ENCODE assay signal across 22 cellular contexts in the genomic region with DNA sequence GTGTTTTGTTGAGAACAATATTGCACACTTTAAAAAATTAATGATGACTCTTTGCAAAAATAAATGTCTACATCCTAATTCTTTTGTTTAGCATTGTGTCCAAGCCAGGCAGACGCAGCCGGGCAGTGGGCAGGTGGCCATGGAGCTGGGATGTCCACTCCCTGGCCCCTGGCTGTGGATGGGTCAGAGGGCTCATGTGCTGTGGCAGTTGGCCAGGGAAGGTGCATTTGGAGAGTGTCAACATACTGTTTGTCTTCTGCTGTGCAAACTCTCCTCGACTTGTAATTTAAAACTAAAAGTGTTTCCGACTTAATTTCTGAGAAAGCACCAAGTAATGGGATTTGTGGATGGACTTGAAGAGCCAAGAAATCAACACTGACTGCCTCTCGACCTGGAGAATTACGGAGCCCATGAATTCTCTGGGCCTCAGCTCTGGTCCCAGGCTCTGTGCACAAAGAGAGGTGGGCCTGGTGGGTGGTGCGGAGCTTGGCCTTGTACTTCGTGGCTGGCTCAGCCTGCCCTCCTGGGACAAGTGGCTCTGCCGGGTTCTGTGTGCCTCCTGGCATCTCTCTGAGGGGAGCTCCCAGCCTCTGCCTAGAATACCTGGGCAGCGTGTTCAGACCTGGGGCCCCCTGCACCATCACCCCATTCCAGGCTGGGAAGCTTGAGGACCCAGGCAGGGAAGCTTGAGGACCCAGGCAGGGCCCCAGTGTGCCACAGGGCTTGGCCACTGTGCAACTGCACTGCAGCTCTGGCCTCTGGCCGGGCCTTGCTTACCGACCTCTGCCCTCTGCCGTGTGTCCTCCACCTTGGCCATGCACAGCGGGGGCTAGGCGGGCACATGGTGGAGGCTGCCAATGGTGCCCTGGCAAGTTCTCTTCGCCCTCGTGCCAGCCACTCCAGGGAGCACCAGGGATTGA. TPM values are rescaled to one million over a fixed set of nuclear protein-coding genes. Genes with fewer than 3 reads are reported as not detected.
DNase-seq lines count a peak whose midpoint lies in the region; ATAC-seq and TF ChIP-seq lines count a peak whose summit lies in the region.
"Had no signal": no experiment of that assay in that cellular context is flagged by ENCODE, and none has a peak within 500 bp of the region (broad histone marks: within the 10 kb centered on the region; RNA-seq: fewer than 3 reads in every experiment).

No MANE protein-coding gene starts in this region.

- TF ChIP-seq CTCF in LNCaP clone FGC (IDR thresholded peaks at IDR 0.05; ENCODE audit: control insufficient read depth, extremely low read depth, insufficient read depth), result no peak
- TF ChIP-seq CTCF in ascending aorta (IDR thresholded peaks at IDR 0.05), result no peak
- no peak for TF ChIP-seq CTCF in tibial artery (IDR thresholded peaks at IDR 0.05)

- ATAC-seq in left lobe of liver (peak; percentile 89), HG03378 (IDR thresholded peaks at IDR 0.05; ENCODE audit: unreplicated experiment) (no peak)
- no peak for ATAC-seq in activated T-cell treated with anti-CD3 and anti-CD28 coated beads, Interleukin-2, amount 50 U/mL, for 4 hours

- H3K9me3 Mint-ChIP-seq in activated T-cell treated with anti-CD3 and anti-CD28 coated beads, Interleukin-2, amount 50 U/mL, for 4 hours, result no peaks in the 10 kb centered on the region

- peaks cover 2% of the 10 kb centered on the region for H3K27me3 Mint-ChIP-seq in activated T-cell treated with anti-CD3 and anti-CD28 coated beads, Interleukin-2, amount 50 U/mL, for 4 hours (ENCODE audit: low read depth)
- H3K27me3 Mint-ChIP-seq: activated CD4-positive, alpha-beta T cell treated with anti-CD3 and anti-CD28 coated beads, Interleukin-2, amount 10 ng/mL, durations not matched to agents 24 days and 14 days had no signal

- no peaks in the 10 kb centered on the region for H3K4me1 Mint-ChIP-seq in activated T-cell treated with anti-CD3 and anti-CD28 coated beads, Interleukin-2, amount 50 U/mL, for 4 hours (ENCODE audit: low read depth)
- H3K4me1 Mint-ChIP-seq: activated CD4-positive, alpha-beta T cell treated with anti-CD3 and anti-CD28 coated beads, Interleukin-2, amount 10 ng/mL, durations not matched to agents 24 days and 14 days had no signal

- DNase-seq in LNCaP clone FGC (ENCODE audit: low read depth) (peak; percentile 69), ascending aorta (ENCODE audit: low spot score in 2 of 2) (no peak), left lobe of liver (ENCODE audit: low spot score) (peak; percentile 97), tibial artery (peak in 1 of 2 donors; percentile 91), SKM-1 treated with dmso at 0.1 percent for 144 hours (lab: John Stamatoyannopoulos, UW; ENCODE audit: unreplicated experiment) (no peak)
- no peak for DNase-seq in activated T-cell treated with anti-CD3 and anti-CD28 coated beads, Interleukin-2, amount 50 U/mL, for 4 hours
- DNase-seq: activated CD4-positive, alpha-beta T cell treated with anti-CD3 and anti-CD28 coated beads, Interleukin-2, amount 10 ng/mL, durations not matched to agents 24 days and 14 days; activated gamma-delta T cell treated with Interleukin-2 at 50 U/mL for 16 hours; activated T-cell treated with anti-CD3 and anti-CD28 coated beads, Interleukin-2, amount 50 U/mL, for 1 hour; DMS79; H9; IMR-90; islet precursor cell; NCI-H1105 treated with DMSO at 0.1 percent for 48 hours; NCI-H2029 treated with DMSO at 0.1 percent for 48 hours; NCI-H226; stimulated activated naive CD4-positive, alpha-beta T cell treated with Interleukin-2 at 50 U/mL for 16 hours; WERI-Rb-1 had no signal

- no peaks in the 10 kb centered on the region for H3K27me3 ChIP-seq in ascending aorta
- H3K27me3 ChIP-seq in tibial artery, result no peaks in the 10 kb centered on the region
- H3K27me3 ChIP-seq: neural progenitor cell had no signal

- H3K4me3 Mint-ChIP-seq in activated T-cell treated with anti-CD3 and anti-CD28 coated beads, Interleukin-2, amount 50 U/mL, for 4 hours, result no peak overlapping the region
- H3K4me3 Mint-ChIP-seq: activated CD4-positive, alpha-beta T cell treated with anti-CD3 and anti-CD28 coated beads, Interleukin-2, amount 10 ng/mL, durations not matched to agents 24 days and 14 days; brain; H9; neural progenitor cell had no signal

- H3K4me1 ChIP-seq in ascending aorta (peaks cover 8 to 21% of the 10 kb centered on the region in 2 donors), tibial artery (peaks cover 0 to 32% (median 20%) of the 10 kb centered on the region in 4 donors)
- H3K4me1 ChIP-seq: neural progenitor cell had no signal

- H3K27ac ChIP-seq in ascending aorta (peak overlapping the region; percentile 70 to 72), tibial artery (peak overlapping the region; percentile 24 to 55)
- H3K27ac ChIP-seq: neural progenitor cell, WERI-Rb-1 had no signal

- no peaks in the 10 kb centered on the region for H3K9me3 ChIP-seq in ascending aorta
- H3K9me3 ChIP-seq in tibial artery, result peaks cover 0 to 6% (median 0%) of the 10 kb centered on the region in 3 donors

- H3K36me3 ChIP-seq in ascending aorta (no peaks in the 10 kb centered on the region), tibial artery (no peaks in the 10 kb centered on the region)
- H3K36me3 ChIP-seq: neural progenitor cell, WERI-Rb-1 had no signal

- intact Hi-C loops in ascending aorta (cut with DNase I), result no loop called here
- intact Hi-C loops in tibial artery (cut with DNase I; ENCODE audit: low total_unique reads), result no loop called here

- no peaks in the 10 kb centered on the region for H3K36me3 Mint-ChIP-seq in activated T-cell treated with anti-CD3 and anti-CD28 coated beads, Interleukin-2, amount 50 U/mL, for 4 hours (ENCODE audit: insufficient read depth)
- H3K36me3 Mint-ChIP-seq: brain, neural progenitor cell had no signal

- no peak overlapping the region for H3K4me3 ChIP-seq in LNCaP clone FGC (ENCODE audit: low read depth, low read length)
- H3K4me3 ChIP-seq in ascending aorta, result no peak overlapping the region
- no peak overlapping the region for H3K4me3 ChIP-seq in tibial artery
- H3K4me3 ChIP-seq: neural progenitor cell had no signal

RNA-seq across cellular contexts. Expression of a gene that starts 46.4 kb away (rescaled TPM):
- total RNA-seq in ascending aorta (0.43 TPM), left lobe of liver (10.9 TPM)
- total RNA-seq in activated T-cell treated with anti-CD3 and anti-CD28 coated beads, Interleukin-2, amount 50 U/mL, for 4 hours, result 1 to 10 TPM in 2 of 3 donors, under 1 TPM in 1; 0.89 to 1.4 (median 1.0) TPM
- total RNA-seq: OCI-LY7 had no signal

Comparison
In these comparisons a context has a peak if more than half of its experiments do, and no peak if none do; other contexts are left out.
1. DNase-seq: peak in LNCaP clone FGC (single experiment) and left lobe of liver (single experiment); none in ascending aorta (0 of 2), SKM-1 treated with dmso at 0.1 percent for 144 hours (single experiment) and activated T-cell treated with anti-CD3 and anti-CD28 coated beads, Interleukin-2, amount 50 U/mL, for 4 hours (single experiment).